18 cellular contexts compared by ENCODE assay signal in the genomic region with DNA sequence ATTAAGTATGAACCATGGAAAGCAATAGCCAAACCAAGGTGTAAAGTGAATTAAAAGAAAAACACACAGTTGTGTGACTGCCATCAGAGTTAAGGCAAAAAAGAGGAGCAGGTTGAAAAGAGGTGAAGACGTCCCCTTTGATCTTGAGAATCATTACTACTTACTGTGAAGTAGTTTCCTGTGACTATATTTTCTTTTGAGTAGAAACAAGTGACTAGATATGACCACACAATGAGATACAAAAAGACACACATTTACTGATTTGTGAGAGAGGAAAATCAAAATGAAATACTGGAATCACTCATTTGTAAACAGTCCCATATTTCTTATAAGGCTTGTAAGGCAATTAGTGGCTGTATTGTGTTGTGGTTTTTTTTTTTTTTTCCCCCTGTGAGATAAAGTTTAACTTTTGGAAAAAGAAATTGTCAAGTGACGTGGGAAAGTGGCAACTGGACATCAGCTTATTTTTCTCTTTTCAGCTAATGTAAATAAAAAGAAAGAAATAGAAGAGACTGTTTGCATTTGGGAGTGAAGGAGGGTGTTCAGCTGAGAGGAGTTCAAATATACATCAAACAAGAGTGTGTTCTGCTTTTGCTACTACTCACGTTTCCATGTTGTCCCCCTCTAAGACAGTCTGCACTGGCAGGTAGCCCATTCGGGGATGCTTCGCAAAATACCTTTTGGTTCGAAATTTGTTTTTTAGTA.
DNase-seq lines count a peak whose midpoint lies in the region; ATAC-seq and TF ChIP-seq lines count a peak whose summit lies in the region.
"Had no signal": no experiment of that assay in that cellular context is flagged by ENCODE, and none has a peak within 500 bp of the region (broad histone marks: within the 10 kb centered on the region; RNA-seq: fewer than 3 reads in every experiment).

No MANE protein-coding gene starts in this region.

- no peaks in the 10 kb centered on the region for H3K27me3 ChIP-seq in GM06990 (replicated peaks; ENCODE audit: control insufficient read depth, insufficient read depth, low read length)
- H3K27me3 ChIP-seq in spleen (replicated peaks in 1 of 7), result no peaks in the 10 kb centered on the region
- H3K27me3 ChIP-seq: upper lobe of right lung had no signal

- no peak overlapping the region for H3K27ac ChIP-seq in spleen
- H3K27ac ChIP-seq: upper lobe of right lung had no signal

- intact Hi-C loops in spleen (cut with DNase I; ENCODE audit: low total_unique reads), result no loop called here

- ATAC-seq in GM19351 (IDR thresholded peaks at IDR 0.05; ENCODE audit: unreplicated experiment), result peak; percentile 55
- ATAC-seq in HG02840 (IDR thresholded peaks at IDR 0.05; ENCODE audit: low FRiP score, unreplicated experiment), result peak; percentile 77
- peak; percentile 64 for ATAC-seq in HG03571 (IDR thresholded peaks at IDR 0.05; ENCODE audit: unreplicated experiment)
- ATAC-seq: PC-3; stimulated activated effector memory CD8-positive, alpha-beta T cell treated with anti-CD3 and anti-CD28 coated beads, Interleukin-12 subunit alpha, Interleukin-12 subunit beta, amount 100 ng/mL, for 72 hours; upper lobe of right lung had no signal

- peak overlapping the region; percentile 51 for H3K4me3 ChIP-seq in GM06990 (replicated peaks; ENCODE audit: low read depth, low read length)
- H3K4me3 ChIP-seq in spleen, result no peak overlapping the region
- H3K4me3 ChIP-seq: upper lobe of right lung had no signal

- H3K9me3 ChIP-seq in spleen, result no peaks in the 10 kb centered on the region
- H3K9me3 ChIP-seq: SK-N-SH, upper lobe of right lung had no signal

- H3K36me3 ChIP-seq in GM06990 (ENCODE audit: control insufficient read depth, insufficient read depth, low read length) (no peaks in the 10 kb centered on the region), spleen (no peaks in the 10 kb centered on the region)
- H3K36me3 ChIP-seq: upper lobe of right lung had no signal

- H3K4me1 ChIP-seq in spleen, result no peaks in the 10 kb centered on the region
- H3K4me1 ChIP-seq: upper lobe of right lung had no signal

- TF ChIP-seq CTCF in GM06990 (IDR thresholded peaks at IDR 0.05; ENCODE audit: insufficient read depth, low read length, poor library complexity, severe bottlenecking) (no peak), spleen (IDR thresholded peaks at IDR 0.05 in 8 of 11, conservative IDR thresholded peaks at IDR 0.05 in 3 of 11) (no peak)

- 71 to 89% (median 77%) methylated on average over 6 of the region's 6 CpGs for WGBS in spleen, 5 donors

- DNase-seq in GM06990 (ENCODE audit: extremely low read depth, insufficient read length) (peak; percentile 28), spleen (no peak), superior temporal gyrus (ENCODE audit: extremely low spot score) (no peak), NCI-H748 (lab: John Stamatoyannopoulos, UW; ENCODE audit: unreplicated experiment) (no peak)
- no peak for DNase-seq in stimulated activated CD4-positive, alpha-beta T cell treated with anti-CD3 and anti-CD28 coated beads, Interleukin-2, amount 100 ng/mL, for 48 hours
- DNase-seq: ACHN, GOT3, KG1, kidney glomerular epithelial cell, midbrain, NCI-H1417 treated with DMSO at 0.1 percent for 48 hours, PC-3, SK-N-SH, upper lobe of right lung had no signal

- no peak for TF ChIP-seq POLR2A in spleen (IDR thresholded peaks at IDR 0.05)
